ENCODE assay signal across 9 cellular contexts in the genomic region with DNA sequence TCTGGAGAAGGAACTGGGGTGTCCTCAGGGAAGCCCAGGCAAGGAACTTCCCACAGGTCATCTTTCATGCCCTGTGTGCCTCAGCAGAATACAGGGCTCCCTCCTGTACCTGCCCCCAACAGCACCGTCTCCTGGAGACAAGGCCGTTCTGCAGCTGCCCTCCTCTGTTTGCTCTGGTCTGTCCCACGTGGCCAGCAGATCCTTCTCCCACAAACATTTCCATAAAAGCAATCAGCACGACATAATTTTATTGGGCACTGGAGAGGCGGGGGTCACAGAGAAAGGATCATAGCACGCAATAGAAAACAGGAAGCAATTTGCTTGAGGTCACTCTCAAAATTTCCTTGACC. TPM values are rescaled to one million over a fixed set of nuclear protein-coding genes. Genes with fewer than 3 reads are reported as not detected.
DNase-seq lines count a peak whose midpoint lies in the region; ATAC-seq and TF ChIP-seq lines count a peak whose summit lies in the region.
"Had no signal": no experiment of that assay in that cellular context is flagged by ENCODE, and none has a peak within 500 bp of the region (broad histone marks: within the 10 kb centered on the region; RNA-seq: fewer than 3 reads in every experiment).

No MANE protein-coding gene starts in this region.

- ATAC-seq in activated T-cell treated with anti-CD3 and anti-CD28 coated beads, Interleukin-2, amount 50 U/mL, for 4 hours = no peak

- DNase-seq in activated T-cell treated with anti-CD3 and anti-CD28 coated beads, Interleukin-2, amount 50 U/mL, for 4 hours = no peak
- DNase-seq in activated T-cell treated with anti-CD3 and anti-CD28 coated beads for 4 hours = no peak
- peak; percentile 63 for DNase-seq in NCI-H748 (lab: John Stamatoyannopoulos, UW; ENCODE audit: unreplicated experiment)
- no peak for DNase-seq in tibial nerve (ENCODE audit: low spot score in 2 of 2)
- DNase-seq in RPMI8226 = no peak
- no peak for DNase-seq in iPS-NIHi11 (ENCODE audit: low spot score)
- no peak for DNase-seq in testis

- H3K9me3 ChIP-seq in esophagus (ENCODE audit: control insufficient read depth in 2 of 2, insufficient read depth in 1 of 2, low read depth in 1 of 2, low read length in 1 of 2) (no peaks in the 10 kb centered on the region), tibial nerve (no peaks in the 10 kb centered on the region), testis (no peaks in the 10 kb centered on the region)

- intact Hi-C loops in testis (cut with DNase I; ENCODE audit: low total_unique reads) = no loop called here

- H3K4me3 ChIP-seq in esophagus (ENCODE audit: low read depth in 1 of 2, low read length in 2 of 2) (no peak overlapping the region), tibial nerve (no peak overlapping the region), testis (no peak overlapping the region)

- peak overlapping the region; percentile 47 to 60 for H3K27ac ChIP-seq in esophagus (ENCODE audit: low read depth in 2 of 2, low read length in 1 of 2)
- H3K27ac ChIP-seq in tibial nerve = peak overlapping the region in 3 of 4 donors; percentile 36 to 82 (median 51)
- no peak overlapping the region for H3K27ac ChIP-seq in testis

- peaks cover 95% of the 10 kb centered on the region for H3K4me1 Mint-ChIP-seq in activated T-cell treated with anti-CD3 and anti-CD28 coated beads, Interleukin-2, amount 50 U/mL, for 4 hours (ENCODE audit: low read depth)

- no peaks in the 10 kb centered on the region for H3K27me3 ChIP-seq in esophagus (ENCODE audit: control insufficient read depth in 1 of 2, insufficient read depth in 2 of 2, low read length in 2 of 2)
- no peaks in the 10 kb centered on the region for H3K27me3 ChIP-seq in tibial nerve
- H3K27me3 ChIP-seq in testis = no peaks in the 10 kb centered on the region

- no peak for TF ChIP-seq EP300 in tibial nerve (IDR thresholded peaks at IDR 0.05)

- peaks cover 12% of the 10 kb centered on the region for H3K36me3 Mint-ChIP-seq in activated T-cell treated with anti-CD3 and anti-CD28 coated beads, Interleukin-2, amount 50 U/mL, for 4 hours (ENCODE audit: insufficient read depth)

- H3K4me3 Mint-ChIP-seq in activated T-cell treated with anti-CD3 and anti-CD28 coated beads, Interleukin-2, amount 50 U/mL, for 4 hours = peak overlapping the region; percentile 98
- H3K4me3 Mint-ChIP-seq: nephron had no signal

- WGBS in esophagus, 2 donors = 48 to 71% methylated on average over 6 of the region's 6 CpGs
- WGBS in tibial nerve, 2 donors = 35 to 52% methylated on average over 6 of the region's 6 CpGs
- 59 to 72% methylated on average over 6 of the region's 6 CpGs for WGBS in testis, 2 donors

- TF ChIP-seq CTCF in tibial nerve (IDR thresholded peaks at IDR 0.05) (no peak), testis (IDR thresholded peaks at IDR 0.05) (no peak)

- no peaks in the 10 kb centered on the region for H3K36me3 ChIP-seq in esophagus (ENCODE audit: control insufficient read depth in 2 of 2, insufficient read depth in 2 of 2, low read length in 1 of 2)
- H3K36me3 ChIP-seq in tibial nerve = peaks cover 0 to 49% (median 0%) of the 10 kb centered on the region in 3 donors
- no peaks in the 10 kb centered on the region for H3K36me3 ChIP-seq in testis (ENCODE audit: low read depth, missing control alignments)

- no peak for TF ChIP-seq POLR2A in tibial nerve (IDR thresholded peaks at IDR 0.05)
- no peak for TF ChIP-seq POLR2A in testis (IDR thresholded peaks at IDR 0.05)

- H3K4me1 ChIP-seq in esophagus (ENCODE audit: control insufficient read depth in 2 of 2, insufficient read depth in 2 of 2, low read length in 1 of 2) (peaks cover 3 to 7% of the 10 kb centered on the region in 2 donors), tibial nerve (peaks cover 0 to 36% (median 16%) of the 10 kb centered on the region in 4 donors), testis (no peaks in the 10 kb centered on the region)

- H3K9me3 Mint-ChIP-seq in activated T-cell treated with anti-CD3 and anti-CD28 coated beads, Interleukin-2, amount 50 U/mL, for 4 hours = no peaks in the 10 kb centered on the region
- H3K9me3 Mint-ChIP-seq: nephron had no signal

- no peaks in the 10 kb centered on the region for H3K27me3 Mint-ChIP-seq in activated T-cell treated with anti-CD3 and anti-CD28 coated beads, Interleukin-2, amount 50 U/mL, for 4 hours (ENCODE audit: low read depth)

RNA-seq across cellular contexts. Expression of gene STARD5, which starts 29.5 kb away (rescaled TPM):
- 1 to 10 TPM; 2.8 to 5.3 (median 3.7) TPM for total RNA-seq in activated T-cell treated with anti-CD3 and anti-CD28 coated beads, Interleukin-2, amount 50 U/mL, for 4 hours
- polyA plus RNA-seq in esophagus = 10 to 100 TPM; 12.2 to 17.2 TPM
- total RNA-seq in tibial nerve = 1 to 10 TPM; 4.9 to 7.1 (median 6.1) TPM
- total RNA-seq in testis = 10 to 100 TPM; 15.7 to 16.2 TPM
- polyA plus RNA-seq in testis (ENCODE audit: insufficient read depth, low read depth, low replicate concordance) = 8.7 TPM

Comparison
In these comparisons a context has a peak if more than half of its experiments do, and no peak if none do; other contexts are left out.
1. H3K27ac ChIP-seq: peak in esophagus (2 of 2) and tibial nerve (3 of 4); none in testis (0 of 2).